24 cellular contexts compared by ENCODE assay signal in the genomic region with DNA sequence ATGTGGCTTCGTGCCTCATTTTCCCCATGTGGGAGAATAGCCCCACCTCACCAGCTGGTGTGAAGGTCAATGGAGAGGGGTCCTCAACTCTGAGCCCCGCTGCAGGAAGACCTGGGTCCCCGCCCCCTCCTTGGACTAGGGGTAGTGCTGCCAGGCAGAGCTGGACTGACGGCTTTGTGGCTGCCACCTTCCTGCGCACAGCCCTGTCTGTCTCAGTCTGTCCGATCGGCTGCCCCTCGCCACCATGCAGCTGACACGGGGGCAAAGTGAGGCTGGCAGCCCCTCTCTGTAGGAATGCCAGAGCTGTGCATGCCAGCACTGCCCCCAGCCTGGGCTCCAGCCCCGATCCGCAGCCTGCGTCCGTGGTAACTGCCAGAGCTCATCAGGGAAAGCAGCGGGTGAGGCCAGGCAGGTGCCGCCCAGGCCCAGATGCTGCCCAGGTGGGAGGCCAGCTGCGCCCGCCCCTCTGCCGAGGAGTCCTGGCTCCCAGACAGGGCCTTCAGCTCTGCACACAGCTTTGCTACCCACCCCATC. TPM values are rescaled to one million over a fixed set of nuclear protein-coding genes. Genes with fewer than 3 reads are reported as not detected.
"Had no signal": no experiment of that assay in that cellular context is flagged by ENCODE, and none has a peak within 500 bp of the region (broad histone marks: within the 10 kb centered on the region; RNA-seq: fewer than 3 reads in every experiment).

No MANE protein-coding gene starts in this region.

- H3K4me3 ChIP-seq: adrenal gland, ascending aorta, lower lobe of right lung, mucosa of descending colon, right lobe of liver, skin epidermis, testis, vagina had no signal

- H3K36me3 ChIP-seq: adrenal gland, ascending aorta, lower lobe of right lung, right lobe of liver, vagina had no signal

- H3K4me1 ChIP-seq: ascending aorta, foreskin keratinocyte, lower lobe of right lung, right lobe of liver had no signal

- H3K9me3 ChIP-seq: adrenal gland, ascending aorta, lower lobe of right lung, mucosa of descending colon, right lobe of liver, testis, vagina had no signal

- H3K27me3 ChIP-seq: adrenal gland, ascending aorta, right lobe of liver, testis, vagina had no signal

- ATAC-seq: activated T-helper 17 cell treated with anti-CD3 and anti-CD28 coated beads, Interleukin-2, amount 50 U/mL, for 72 hours; foreskin keratinocyte; left lobe of liver; lower lobe of right lung; mucosa of descending colon; right lobe of liver; stimulated activated naive B cell treated with anti-CD40 and anti-IgM and Interleukin-4, amounts not matched to agents 10 μg/mL and 1 μg/mL and 100 μg/mL, for 72 hours had no signal

- DNase-seq: activated CD4-positive, alpha-beta T cell treated with anti-CD3 and anti-CD28 coated beads for 1 hour; activated CD8-positive, alpha-beta memory T cell treated with anti-CD3 and anti-CD28 coated beads for 24 hours; activated CD8-positive, alpha-beta memory T cell treated with anti-CD3 and anti-CD28 coated beads, Interleukin-2, amount 50 U/mL, for 4 hours; activated naive CD4-positive, alpha-beta T cell; activated T-cell treated with anti-CD3 and anti-CD28 coated beads, Interleukin-2, amount 50 U/mL, for 24 hours; adrenal gland; central memory CD4-positive, alpha-beta T cell; dermis blood vessel endothelial cell; effector CD8-positive, alpha-beta T cell; foreskin keratinocyte; immature natural killer cell; lower lobe of right lung; mesendoderm; mucosa of descending colon; nephron progenitor cell; right lobe of liver; stimulated activated CD4-positive, alpha-beta T cell treated with anti-CD3 and anti-CD28 coated beads, Interleukin-2, amount 100 ng/mL, for 24 hours; stimulated activated naive B cell treated with anti-CD40 and anti-IgM and Interleukin-4, amounts not matched to agents 10 μg/mL and 1 μg/mL and 100 μg/mL, for 72 hours; testis had no signal

- H3K27ac ChIP-seq: adrenal gland, ascending aorta, foreskin keratinocyte, lower lobe of right lung, right lobe of liver, skin epidermis, testis, vagina had no signal

RNA-seq across cellular contexts. Expression of a gene that starts 19.7 kb away (rescaled TPM):
- polyA plus RNA-seq: foreskin keratinocyte, immature natural killer cell had no signal
